In the genomic region with DNA sequence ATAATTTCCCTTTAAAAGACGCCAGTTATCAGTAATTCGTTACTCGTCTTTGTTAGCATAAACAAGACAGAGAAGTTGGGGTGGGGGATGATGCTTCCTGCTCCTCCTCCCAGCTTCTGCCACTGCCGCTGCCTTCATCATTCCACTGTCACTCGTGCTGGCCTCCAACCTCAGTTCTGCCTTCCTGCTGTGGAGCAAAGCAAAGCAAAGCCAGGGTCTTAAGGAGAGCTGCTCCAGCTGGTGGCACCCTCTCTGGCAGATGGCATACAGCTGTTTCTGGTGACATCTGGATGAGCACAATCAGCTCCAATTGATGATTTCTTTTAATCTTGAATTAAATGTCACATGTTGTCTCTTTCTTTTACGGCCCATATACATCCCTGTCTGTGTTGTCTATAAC, we compare ENCODE assay signal across 1 cellular context.
TF ChIP-seq lines count a peak whose summit lies in the region.

No MANE protein-coding gene starts in this region.

TF ChIP-seq in GM23338, 12 proteins besides CTCF, POLR2A, EP300 and RAD21 (continued from another document):
- TF ChIP-seq, protein P1, sequence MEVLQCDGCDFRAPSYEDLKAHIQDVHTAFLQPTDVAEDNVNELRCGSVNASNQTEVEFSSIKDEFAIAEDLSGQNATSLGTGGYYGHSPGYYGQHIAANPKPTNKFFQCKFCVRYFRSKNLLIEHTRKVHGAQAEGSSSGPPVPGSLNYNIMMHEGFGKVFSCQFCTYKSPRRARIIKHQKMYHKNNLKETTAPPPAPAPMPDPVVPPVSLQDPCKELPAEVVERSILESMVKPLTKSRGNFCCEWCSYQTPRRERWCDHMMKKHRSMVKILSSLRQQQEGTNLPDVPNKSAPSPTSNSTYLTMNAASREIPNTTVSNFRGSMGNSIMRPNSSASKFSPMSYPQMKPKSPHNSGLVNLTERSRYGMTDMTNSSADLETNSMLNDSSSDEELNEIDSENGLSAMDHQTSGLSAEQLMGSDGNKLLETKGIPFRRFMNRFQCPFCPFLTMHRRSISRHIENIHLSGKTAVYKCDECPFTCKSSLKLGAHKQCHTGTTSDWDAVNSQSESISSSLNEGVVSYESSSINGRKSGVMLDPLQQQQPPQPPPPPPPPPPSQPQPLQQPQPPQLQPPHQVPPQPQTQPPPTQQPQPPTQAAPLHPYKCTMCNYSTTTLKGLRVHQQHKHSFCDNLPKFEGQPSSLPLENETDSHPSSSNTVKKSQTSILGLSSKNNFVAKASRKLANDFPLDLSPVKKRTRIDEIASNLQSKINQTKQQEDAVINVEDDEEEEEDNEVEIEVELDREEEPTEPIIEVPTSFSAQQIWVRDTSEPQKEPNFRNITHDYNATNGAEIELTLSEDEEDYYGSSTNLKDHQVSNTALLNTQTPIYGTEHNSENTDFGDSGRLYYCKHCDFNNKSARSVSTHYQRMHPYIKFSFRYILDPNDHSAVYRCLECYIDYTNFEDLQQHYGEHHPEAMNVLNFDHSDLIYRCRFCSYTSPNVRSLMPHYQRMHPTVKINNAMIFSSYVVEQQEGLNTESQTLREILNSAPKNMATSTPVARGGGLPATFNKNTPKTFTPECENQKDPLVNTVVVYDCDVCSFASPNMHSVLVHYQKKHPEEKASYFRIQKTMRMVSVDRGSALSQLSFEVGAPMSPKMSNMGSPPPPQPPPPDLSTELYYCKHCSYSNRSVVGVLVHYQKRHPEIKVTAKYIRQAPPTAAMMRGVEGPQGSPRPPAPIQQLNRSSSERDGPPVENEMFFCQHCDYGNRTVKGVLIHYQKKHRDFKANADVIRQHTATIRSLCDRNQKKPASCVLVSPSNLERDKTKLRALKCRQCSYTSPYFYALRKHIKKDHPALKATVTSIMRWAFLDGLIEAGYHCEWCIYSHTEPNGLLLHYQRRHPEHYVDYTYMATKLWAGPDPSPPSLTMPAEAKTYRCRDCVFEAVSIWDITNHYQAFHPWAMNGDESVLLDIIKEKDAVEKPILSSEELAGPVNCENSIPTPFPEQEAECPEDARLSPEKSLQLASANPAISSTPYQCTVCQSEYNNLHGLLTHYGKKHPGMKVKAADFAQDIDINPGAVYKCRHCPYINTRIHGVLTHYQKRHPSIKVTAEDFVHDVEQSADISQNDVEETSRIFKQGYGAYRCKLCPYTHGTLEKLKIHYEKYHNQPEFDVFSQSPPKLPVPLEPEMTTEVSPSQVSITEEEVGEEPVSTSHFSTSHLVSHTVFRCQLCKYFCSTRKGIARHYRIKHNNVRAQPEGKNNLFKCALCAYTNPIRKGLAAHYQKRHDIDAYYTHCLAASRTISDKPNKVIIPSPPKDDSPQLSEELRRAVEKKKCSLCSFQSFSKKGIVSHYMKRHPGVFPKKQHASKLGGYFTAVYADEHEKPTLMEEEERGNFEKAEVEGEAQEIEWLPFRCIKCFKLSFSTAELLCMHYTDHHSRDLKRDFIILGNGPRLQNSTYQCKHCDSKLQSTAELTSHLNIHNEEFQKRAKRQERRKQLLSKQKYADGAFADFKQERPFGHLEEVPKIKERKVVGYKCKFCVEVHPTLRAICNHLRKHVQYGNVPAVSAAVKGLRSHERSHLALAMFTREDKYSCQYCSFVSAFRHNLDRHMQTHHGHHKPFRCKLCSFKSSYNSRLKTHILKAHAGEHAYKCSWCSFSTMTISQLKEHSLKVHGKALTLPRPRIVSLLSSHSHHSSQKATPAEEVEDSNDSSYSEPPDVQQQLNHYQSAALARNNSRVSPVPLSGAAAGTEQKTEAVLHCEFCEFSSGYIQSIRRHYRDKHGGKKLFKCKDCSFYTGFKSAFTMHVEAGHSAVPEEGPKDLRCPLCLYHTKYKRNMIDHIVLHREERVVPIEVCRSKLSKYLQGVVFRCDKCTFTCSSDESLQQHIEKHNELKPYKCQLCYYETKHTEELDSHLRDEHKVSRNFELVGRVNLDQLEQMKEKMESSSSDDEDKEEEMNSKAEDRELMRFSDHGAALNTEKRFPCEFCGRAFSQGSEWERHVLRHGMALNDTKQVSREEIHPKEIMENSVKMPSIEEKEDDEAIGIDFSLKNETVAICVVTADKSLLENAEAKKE (CRISPR knock-in tag; IDR thresholded peaks at IDR 0.05), result no peak
- TF ChIP-seq EZH2 (IDR thresholded peaks at IDR 0.05; ENCODE audit: low read depth, unreplicated experiment), result no peak
- TF ChIP-seq JUNB (IDR thresholded peaks at IDR 0.05; ENCODE audit: unreplicated experiment), result no peak
- TF ChIP-seq ZNF114 (CRISPR knock-in tag; IDR thresholded peaks at IDR 0.05), result no peak
- no peak for TF ChIP-seq EZH2phosphoT487 (IDR thresholded peaks at IDR 0.05; ENCODE audit: unreplicated experiment)
- TF ChIP-seq ZNF331 (CRISPR knock-in tag; IDR thresholded peaks at IDR 0.05; ENCODE audit: low read depth), result no peak
- TF ChIP-seq STAT1 (IDR thresholded peaks at IDR 0.05; ENCODE audit: unreplicated experiment), result no peak
- no peak for TF ChIP-seq POLR2AphosphoS5 (IDR thresholded peaks at IDR 0.05; ENCODE audit: low read depth)
- TF ChIP-seq NANOG (IDR thresholded peaks at IDR 0.05; ENCODE audit: borderline replicate concordance), result no peak
- TF ChIP-seq CREB1 (CRISPR knock-in tag; IDR thresholded peaks at IDR 0.05; ENCODE audit: low read depth), result no peak
